Comparison of ENCODE assay signal across 6 cellular contexts in the genomic region with DNA sequence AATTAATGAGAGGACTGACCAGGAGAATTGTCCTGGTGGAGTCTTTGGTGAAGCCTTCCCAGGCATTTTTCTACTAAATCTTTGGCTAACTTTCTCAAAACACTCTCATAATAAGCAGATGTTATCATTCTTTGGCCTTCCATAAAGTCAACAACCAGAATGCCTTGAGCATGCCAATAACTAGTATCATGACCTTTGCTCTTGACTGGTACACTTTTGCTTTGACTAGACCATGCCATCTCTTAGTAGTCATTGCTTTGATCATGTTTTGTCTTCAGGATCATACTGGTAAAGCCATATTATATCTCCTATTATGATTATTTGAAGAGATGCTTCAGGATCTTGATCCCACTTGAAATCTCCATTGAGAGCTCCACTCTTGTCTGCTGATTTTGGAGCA.
"Had no signal": no experiment of that assay in that cellular context is flagged by ENCODE, and none has a peak within 500 bp of the region (broad histone marks: within the 10 kb centered on the region; RNA-seq: fewer than 3 reads in every experiment).

No MANE protein-coding gene starts in this region.

- ATAC-seq: GM23338, K562 had no signal

- DNase-seq: H9, HCEC 1CT, IMR-90, KG1 had no signal
